ENCODE assay signal across 1 cellular context in genomic region chr4:128306992-128307581, GRCh38.
TF ChIP-seq lines count a peak whose summit lies in the region.

No MANE protein-coding gene starts in this region.

TF ChIP-seq in K562, 482 proteins besides CTCF, POLR2A, EP300 and RAD21 (continued from another document and continues in another):
- TF ChIP-seq MAZ (CRISPR knock-in tag; conservative IDR thresholded peaks at IDR 0.05 in 1 of 2, IDR thresholded peaks at IDR 0.05 in 1 of 2) (peak in 1 of 2 experiments; percentile 45; a peak in 1 of 4 replicates), DMBX1 (CRISPR knock-in tag; IDR thresholded peaks at IDR 0.05; ENCODE audit: borderline replicate concordance) (0 out of 2 replicates have a peak, but pooled peaks have one; percentile 50), SIX5 (IDR thresholded peaks at IDR 0.05; ENCODE audit: borderline replicate concordance in 1 of 2, insufficient read depth in 1 of 2, low read depth in 1 of 2, low read length in 2 of 2) (no peak), TEAD4 (IDR thresholded peaks at IDR 0.05; ENCODE audit: low read length) (no peak), TEAD4 (CRISPR knock-in tag; IDR thresholded peaks at IDR 0.05; ENCODE audit: borderline replicate concordance) (no peak), IRF1 (CRISPR knock-in tag; IDR thresholded peaks at IDR 0.05; ENCODE audit: borderline replicate concordance) (no peak), ZBTB40 (IDR thresholded peaks at IDR 0.05) (no peak), ZBTB40 (CRISPR knock-in tag; IDR thresholded peaks at IDR 0.05) (no peak), IFI16 (CRISPR knock-in tag; IDR thresholded peaks at IDR 0.05) (0 out of 2 replicates have a peak, but pooled peaks have one; percentile 11), KDM2B (CRISPR knock-in tag; IDR thresholded peaks at IDR 0.05) (no peak), HCFC1 (IDR thresholded peaks at IDR 0.05; ENCODE audit: low read depth, low read length) (no peak), TARDBP (IDR thresholded peaks at IDR 0.05) (no peak), ZBTB26 (CRISPR knock-in tag; IDR thresholded peaks at IDR 0.05) (no peak), ID3 (CRISPR knock-in tag; IDR thresholded peaks at IDR 0.05) (no peak), ID3 (tag; IDR thresholded peaks at IDR 0.05) (peak; percentile 79), TAL1 (IDR thresholded peaks at IDR 0.05) (no peak), ZBTB43 (CRISPR knock-in tag; IDR thresholded peaks at IDR 0.05) (no peak), ZNF77 (CRISPR knock-in tag; IDR thresholded peaks at IDR 0.05) (no peak), ZFP91 (CRISPR knock-in tag; IDR thresholded peaks at IDR 0.05) (no peak), ESRRB (CRISPR knock-in tag; IDR thresholded peaks at IDR 0.05; ENCODE audit: borderline replicate concordance) (no peak), ZNF41 (CRISPR knock-in tag; conservative IDR thresholded peaks at IDR 0.05) (no peak), PHB (CRISPR knock-in tag; IDR thresholded peaks at IDR 0.05) (no peak), NFIX (CRISPR knock-in tag; IDR thresholded peaks at IDR 0.05; ENCODE audit: low read depth) (no peak), MECOM (CRISPR knock-in tag; IDR thresholded peaks at IDR 0.05) (0 out of 2 replicates have a peak, but pooled peaks have one; percentile 12), NFRKB (IDR thresholded peaks at IDR 0.05; ENCODE audit: low read depth) (no peak), THRA (IDR thresholded peaks at IDR 0.05) (no peak), HMG20A (CRISPR knock-in tag; conservative IDR thresholded peaks at IDR 0.05) (no peak), ATF4 (CRISPR knock-in tag; IDR thresholded peaks at IDR 0.05) (0 out of 2 replicates have a peak, but pooled peaks have one; percentile 40), HNRNPL (IDR thresholded peaks at IDR 0.05; ENCODE audit: low read depth, low read length) (no peak), ZKSCAN3 (CRISPR knock-in tag; IDR thresholded peaks at IDR 0.05) (no peak), OTX1 (CRISPR knock-in tag; IDR thresholded peaks at IDR 0.05) (no peak), HEY1 (CRISPR knock-in tag; IDR thresholded peaks at IDR 0.05; ENCODE audit: borderline replicate concordance) (no peak), ZNF695 (CRISPR knock-in tag; IDR thresholded peaks at IDR 0.05) (no peak), TRIM24 (IDR thresholded peaks at IDR 0.05) (no peak), KLF16 (IDR thresholded peaks at IDR 0.05) (no peak), NCOA2 (IDR thresholded peaks at IDR 0.05; ENCODE audit: partially characterized antibody in 2 of 2) (no peak), PHF20 (IDR thresholded peaks at IDR 0.05; ENCODE audit: partially characterized antibody) (no peak), NBN (IDR thresholded peaks at IDR 0.05; ENCODE audit: low read depth) (no peak), KDM5B (IDR thresholded peaks at IDR 0.05; ENCODE audit: insufficient replicate concordance, low read depth, low read length) (no peak), PTTG1 (tag; IDR thresholded peaks at IDR 0.05; ENCODE audit: low read depth) (no peak), BRD4 (IDR thresholded peaks at IDR 0.05) (no peak), ZFX (CRISPR knock-in tag; IDR thresholded peaks at IDR 0.05) (no peak), FOXP4 (CRISPR knock-in tag; IDR thresholded peaks at IDR 0.05; ENCODE audit: borderline replicate concordance) (no peak), MNT (conservative IDR thresholded peaks at IDR 0.05) (no peak), TAF9B (IDR thresholded peaks at IDR 0.05; ENCODE audit: partially characterized antibody) (no peak), ZNF79 (CRISPR knock-in tag; IDR thresholded peaks at IDR 0.05; ENCODE audit: low read depth) (no peak), MCM3 (IDR thresholded peaks at IDR 0.05) (no peak), PHF8 (IDR thresholded peaks at IDR 0.05; ENCODE audit: borderline replicate concordance, low read length) (no peak)
